In the genomic region with DNA sequence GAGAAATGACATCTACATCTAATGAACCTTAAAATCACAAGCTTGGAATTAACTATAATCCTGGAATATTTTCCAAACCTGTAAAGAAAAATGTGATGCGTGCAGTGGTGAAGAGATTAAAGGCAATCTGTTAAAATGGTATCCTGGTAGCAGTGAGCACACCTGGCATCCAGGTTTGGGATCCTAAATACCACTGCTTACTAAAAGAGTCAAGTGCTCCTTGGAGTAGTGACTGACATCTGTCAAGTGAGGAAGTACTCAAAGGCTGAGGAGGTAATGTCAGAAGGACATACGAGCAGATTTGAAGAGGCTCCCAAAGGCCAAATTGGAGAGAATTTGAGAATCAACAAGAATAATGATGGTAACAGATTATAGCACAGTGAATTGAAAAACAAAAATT, we compare ENCODE assay signal across 1 cellular context.
TF ChIP-seq lines count a peak whose summit lies in the region.

No MANE protein-coding gene starts in this region.

TF ChIP-seq in GM12878, 131 proteins besides CTCF, POLR2A, EP300 and RAD21 (continued from another document):
- TF ChIP-seq, protein P1, sequence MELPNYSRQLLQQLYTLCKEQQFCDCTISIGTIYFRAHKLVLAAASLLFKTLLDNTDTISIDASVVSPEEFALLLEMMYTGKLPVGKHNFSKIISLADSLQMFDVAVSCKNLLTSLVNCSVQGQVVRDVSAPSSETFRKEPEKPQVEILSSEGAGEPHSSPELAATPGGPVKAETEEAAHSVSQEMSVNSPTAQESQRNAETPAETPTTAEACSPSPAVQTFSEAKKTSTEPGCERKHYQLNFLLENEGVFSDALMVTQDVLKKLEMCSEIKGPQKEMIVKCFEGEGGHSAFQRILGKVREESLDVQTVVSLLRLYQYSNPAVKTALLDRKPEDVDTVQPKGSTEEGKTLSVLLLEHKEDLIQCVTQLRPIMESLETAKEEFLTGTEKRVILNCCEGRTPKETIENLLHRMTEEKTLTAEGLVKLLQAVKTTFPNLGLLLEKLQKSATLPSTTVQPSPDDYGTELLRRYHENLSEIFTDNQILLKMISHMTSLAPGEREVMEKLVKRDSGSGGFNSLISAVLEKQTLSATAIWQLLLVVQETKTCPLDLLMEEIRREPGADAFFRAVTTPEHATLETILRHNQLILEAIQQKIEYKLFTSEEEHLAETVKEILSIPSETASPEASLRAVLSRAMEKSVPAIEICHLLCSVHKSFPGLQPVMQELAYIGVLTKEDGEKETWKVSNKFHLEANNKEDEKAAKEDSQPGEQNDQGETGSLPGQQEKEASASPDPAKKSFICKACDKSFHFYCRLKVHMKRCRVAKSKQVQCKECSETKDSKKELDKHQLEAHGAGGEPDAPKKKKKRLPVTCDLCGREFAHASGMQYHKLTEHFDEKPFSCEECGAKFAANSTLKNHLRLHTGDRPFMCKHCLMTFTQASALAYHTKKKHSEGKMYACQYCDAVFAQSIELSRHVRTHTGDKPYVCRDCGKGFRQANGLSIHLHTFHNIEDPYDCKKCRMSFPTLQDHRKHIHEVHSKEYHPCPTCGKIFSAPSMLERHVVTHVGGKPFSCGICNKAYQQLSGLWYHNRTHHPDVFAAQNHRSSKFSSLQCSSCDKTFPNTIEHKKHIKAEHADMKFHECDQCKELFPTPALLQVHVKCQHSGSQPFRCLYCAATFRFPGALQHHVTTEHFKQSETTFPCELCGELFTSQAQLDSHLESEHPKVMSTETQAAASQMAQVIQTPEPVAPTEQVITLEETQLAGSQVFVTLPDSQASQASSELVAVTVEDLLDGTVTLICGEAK (IDR thresholded peaks at IDR 0.05; ENCODE audit: borderline replicate concordance): no peak
- TF ChIP-seq SUPT20H (IDR thresholded peaks at IDR 0.05; ENCODE audit: borderline replicate concordance, control insufficient read depth, low read depth, low read length) (no peak), SMARCA5 (IDR thresholded peaks at IDR 0.05) (no peak), HDGF (IDR thresholded peaks at IDR 0.05) (no peak), TBL1XR1 (IDR thresholded peaks at IDR 0.05; ENCODE audit: low read depth, low read length) (no peak), EED (IDR thresholded peaks at IDR 0.05; ENCODE audit: low read depth) (no peak), POU2F2 (IDR thresholded peaks at IDR 0.05; ENCODE audit: borderline replicate concordance, low read depth, low read length) (no peak), HDAC2 (IDR thresholded peaks at IDR 0.05) (no peak), ZNF622 (IDR thresholded peaks at IDR 0.05) (no peak), NR2C2 (IDR thresholded peaks at IDR 0.05; ENCODE audit: borderline replicate concordance, control insufficient read depth, insufficient read length, low read depth) (no peak), BCL11A (IDR thresholded peaks at IDR 0.05; ENCODE audit: low read depth, low read length) (no peak)
TF ChIP-seq in GM12878: peak in this region for 0.
